In genomic region chr1:185396126-185396525, GRCh38 we compare ENCODE assay signal across 24 cellular contexts.
A peak's percentile ranks its signal among the peaks of the same experiment; 100 is the strongest.
DNase-seq lines count a peak whose midpoint lies in the region; ATAC-seq lines count a peak whose summit lies in the region.
"Had no signal": no experiment of that assay in that cellular context is flagged by ENCODE, and none has a peak within 500 bp of the region (broad histone marks: within the 10 kb centered on the region; RNA-seq: fewer than 3 reads in every experiment).

No MANE protein-coding gene starts in this region.

- no peak overlapping the region for H3K27ac Mint-ChIP-seq in activated CD4-positive, alpha-beta memory T cell treated with anti-CD3 and anti-CD28 coated beads, Interleukin-2, amount 10 ng/mL, durations not matched to agents 7 days and 5 days
- H3K27ac Mint-ChIP-seq: CD14-positive monocyte, T-cell had no signal

- CTCF ChIA-PET in activated CD4-positive, alpha-beta memory T cell treated with anti-CD3 and anti-CD28 coated beads, Interleukin-2, amount 10 ng/mL, durations not matched to agents 7 days and 5 days (lab: Charles Lee), result no interaction called here

- no peaks in the 10 kb centered on the region for H3K4me1 Mint-ChIP-seq in activated CD4-positive, alpha-beta memory T cell treated with anti-CD3 and anti-CD28 coated beads, Interleukin-2, amount 10 ng/mL, durations not matched to agents 7 days and 5 days

- H3K9me3 Mint-ChIP-seq in activated CD4-positive, alpha-beta memory T cell treated with anti-CD3 and anti-CD28 coated beads, Interleukin-2, amount 10 ng/mL, durations not matched to agents 7 days and 5 days, result no peaks in the 10 kb centered on the region
- H3K9me3 Mint-ChIP-seq: T-cell had no signal

- POLR2A ChIA-PET in activated CD4-positive, alpha-beta memory T cell treated with anti-CD3 and anti-CD28 coated beads, Interleukin-2, amount 10 ng/mL, durations not matched to agents 7 days and 5 days (lab: Charles Lee), result no interaction called here

- peak; percentile 13 for DNase-seq in ELR (ENCODE audit: low read depth)
- DNase-seq in M059J (ENCODE audit: low read depth), result peak; percentile 20
- DNase-seq in iris pigment epithelial cell (ENCODE audit: low read depth), result peak; percentile 32
- no peak for DNase-seq in stimulated activated naive CD4-positive, alpha-beta T cell (lab: John Stamatoyannopoulos, UW)
- no peak for DNase-seq in activated CD4-positive, alpha-beta memory T cell treated with anti-CD3 and anti-CD28 coated beads, Interleukin-2, amount 10 ng/mL, durations not matched to agents 7 days and 5 days
- no peak for DNase-seq in iPS-NIHi7 (ENCODE audit: extremely low spot score)
- DNase-seq: BE2C, Calu3, DMS153, DND-41, GDM1, Karpas-422, MV-4-11, NCI-H1105, NCI-H1436 treated with DMSO at 0.1 percent for 48 hours, NCI-H1930, NCI-H2107, PC-9, Right ventricle myocardium superior, RPMI8226, T-cell had no signal

- H3K36me3 Mint-ChIP-seq in activated CD4-positive, alpha-beta memory T cell treated with anti-CD3 and anti-CD28 coated beads, Interleukin-2, amount 10 ng/mL, durations not matched to agents 7 days and 5 days (ENCODE audit: low read depth), result no peaks in the 10 kb centered on the region
- H3K36me3 Mint-ChIP-seq: CD14-positive monocyte, T-cell had no signal

- no peaks in the 10 kb centered on the region for H3K27me3 Mint-ChIP-seq in activated CD4-positive, alpha-beta memory T cell treated with anti-CD3 and anti-CD28 coated beads, Interleukin-2, amount 10 ng/mL, durations not matched to agents 7 days and 5 days
- H3K27me3 Mint-ChIP-seq: T-cell had no signal

- ATAC-seq in activated CD4-positive, CD25-positive, alpha-beta regulatory T cell treated with anti-CD3 and anti-CD28 coated beads, Interleukin-2, amount 50 U/mL, for 24 hours, result no peak
- ATAC-seq: HCT116, T-cell had no signal

- no peak overlapping the region for H3K4me3 Mint-ChIP-seq in activated CD4-positive, alpha-beta memory T cell treated with anti-CD3 and anti-CD28 coated beads, Interleukin-2, amount 10 ng/mL, durations not matched to agents 7 days and 5 days
- H3K4me3 Mint-ChIP-seq: CD14-positive monocyte, T-cell had no signal

Comparison
In these comparisons a context has a peak if more than half of its experiments do, and no peak if none do; other contexts are left out.
1. DNase-seq: peak in ELR (single experiment), M059J (single experiment) and iris pigment epithelial cell (single experiment); none in stimulated activated naive CD4-positive, alpha-beta T cell (0 of 6), activated CD4-positive, alpha-beta memory T cell treated with anti-CD3 and anti-CD28 coated beads, Interleukin-2, amount 10 ng/mL, durations not matched to agents 7 days and 5 days (single experiment) and iPS-NIHi7 (single experiment).